Comparison of ENCODE assay signal across 24 cellular contexts in genomic region chr19:46691104-46691503, GRCh38. TPM values are rescaled to one million over a fixed set of nuclear protein-coding genes. Genes with fewer than 3 reads are reported as not detected.
DNase-seq lines count a peak whose midpoint lies in the region; ATAC-seq and TF ChIP-seq lines count a peak whose summit lies in the region.
"Had no signal": no experiment of that assay in that cellular context is flagged by ENCODE, and none has a peak within 500 bp of the region (broad histone marks: within the 10 kb centered on the region; RNA-seq: fewer than 3 reads in every experiment).

No MANE protein-coding gene starts in this region.

- DNase-seq in activated naive CD4-positive, alpha-beta T cell treated with anti-CD3 and anti-CD28 coated beads, Interleukin-2, amount 10 ng/mL, durations not matched to agents 7 days and 5 days, result no peak
- no peak for DNase-seq in activated naive CD4-positive, alpha-beta T cell treated with Interleukin-2 at 50 U/mL for 16 hours
- peak; percentile 28 for DNase-seq in GM13976 (ENCODE audit: low spot score)
- DNase-seq in endothelial cell (ENCODE audit: low spot score), result no peak
- DNase-seq in stimulated activated naive B cell treated with anti-CD40 and anti-IgM and Interleukin-4, amounts not matched to agents 10 μg/mL and 1 μg/mL and 100 μg/mL, for 72 hours, result no peak
- no peak for DNase-seq in PC-3
- DNase-seq: BE2C, COR-L47, DMS79, GM23248, H9, Kasumi-1, NCI-H1694 treated with DMSO at 0.1 percent for 48 hours, NCI-H2081 treated with DMSO at 0.1 percent for 48 hours, NCI-H2171 treated with DMSO at 0.1 percent for 48 hours, NCI-H524 treated with DMSO at 0.1 percent for 48 hours, NCI-H82, Peyer's patch had no signal

- H3K27ac ChIP-seq in PC-3 (ENCODE audit: low read length), result no peak overlapping the region
- H3K27ac ChIP-seq: GM23248, Peyer's patch, SJSA1 had no signal

- ATAC-seq in stimulated activated naive B cell treated with anti-CD40 and anti-IgM and Interleukin-4, amounts not matched to agents 10 μg/mL and 1 μg/mL and 100 μg/mL, for 72 hours (replicated peaks), result no peak
- ATAC-seq in HG02840 (IDR thresholded peaks at IDR 0.05; ENCODE audit: low FRiP score, unreplicated experiment) (no peak), PC-3 (no peak)
- ATAC-seq: GM12878, Right ventricle myocardium inferior had no signal

- H3F3A ChIP-seq in PC-3 (ENCODE audit: low read length, unreplicated experiment), result no peaks in the 10 kb centered on the region

- H3K27ac Mint-ChIP-seq in activated naive CD4-positive, alpha-beta T cell treated with anti-CD3 and anti-CD28 coated beads, Interleukin-2, amount 10 ng/mL, durations not matched to agents 7 days and 5 days, result peak overlapping the region; percentile 7
- H3K27ac Mint-ChIP-seq in endothelial cell (ENCODE audit: unreplicated experiment), result no peak overlapping the region
- peak overlapping the region; percentile 62 for H3K27ac Mint-ChIP-seq in stimulated activated naive B cell treated with anti-CD40 and anti-IgM and Interleukin-4, amounts not matched to agents 10 μg/mL and 1 μg/mL and 100 μg/mL, for 72 hours
- H3K27ac Mint-ChIP-seq: H9 had no signal

- no peaks in the 10 kb centered on the region for H3K9me2 ChIP-seq in PC-3 (replicated peaks; ENCODE audit: low read length)

- H3K4me3 Mint-ChIP-seq in activated naive CD4-positive, alpha-beta T cell treated with anti-CD3 and anti-CD28 coated beads, Interleukin-2, amount 10 ng/mL, durations not matched to agents 7 days and 5 days, result no peak overlapping the region
- H3K4me3 Mint-ChIP-seq in endothelial cell (ENCODE audit: unreplicated experiment), result peak overlapping the region; percentile 73
- H3K4me3 Mint-ChIP-seq in stimulated activated naive B cell treated with anti-CD40 and anti-IgM and Interleukin-4, amounts not matched to agents 10 μg/mL and 1 μg/mL and 100 μg/mL, for 72 hours, result no peak overlapping the region
- H3K4me3 Mint-ChIP-seq: H9, IgD-negative memory B cell had no signal

- no peaks in the 10 kb centered on the region for H3K9me3 Mint-ChIP-seq in activated naive CD4-positive, alpha-beta T cell treated with anti-CD3 and anti-CD28 coated beads, Interleukin-2, amount 10 ng/mL, durations not matched to agents 7 days and 5 days
- H3K9me3 Mint-ChIP-seq in endothelial cell (ENCODE audit: unreplicated experiment), result no peaks in the 10 kb centered on the region
- H3K9me3 Mint-ChIP-seq in stimulated activated naive B cell treated with anti-CD40 and anti-IgM and Interleukin-4, amounts not matched to agents 10 μg/mL and 1 μg/mL and 100 μg/mL, for 72 hours, result no peaks in the 10 kb centered on the region
- H3K9me3 Mint-ChIP-seq: H9, IgD-negative memory B cell had no signal

- peaks cover 74% of the 10 kb centered on the region for H3K36me3 Mint-ChIP-seq in activated naive CD4-positive, alpha-beta T cell treated with anti-CD3 and anti-CD28 coated beads, Interleukin-2, amount 10 ng/mL, durations not matched to agents 7 days and 5 days
- peaks cover 48% of the 10 kb centered on the region for H3K36me3 Mint-ChIP-seq in endothelial cell (ENCODE audit: low read depth, unreplicated experiment)
- H3K36me3 Mint-ChIP-seq in stimulated activated naive B cell treated with anti-CD40 and anti-IgM and Interleukin-4, amounts not matched to agents 10 μg/mL and 1 μg/mL and 100 μg/mL, for 72 hours, result peaks cover 57 to 59% of the 10 kb centered on the region in 2 donors

- CTCF ChIA-PET in activated naive CD4-positive, alpha-beta T cell treated with anti-CD3 and anti-CD28 coated beads, Interleukin-2, amount 10 ng/mL, durations not matched to agents 7 days and 5 days (lab: Charles Lee), result interaction anchor here (1.0 to 2.0 kb wide), 6 partner anchors 14 to 78 kb away, joined by 3 to 6 read pairs (median 4); no protein-coding TSS in a partner anchor
- CTCF ChIA-PET in PC-3 (lab: Charles Lee), result no interaction called here

- no peaks in the 10 kb centered on the region for H3K4me1 ChIP-seq in PC-3 (ENCODE audit: insufficient read depth, low read length)
- H3K4me1 ChIP-seq: BE2C, Peyer's patch, SJSA1 had no signal

- H4K20me1 ChIP-seq in PC-3 (ENCODE audit: low read length), result no peaks in the 10 kb centered on the region

- H3K36me3 ChIP-seq in PC-3 (ENCODE audit: low read depth, low read length), result peaks cover 35% of the 10 kb centered on the region

- POLR2A ChIA-PET in PC-3 (lab: Charles Lee; ENCODE audit: unreplicated experiment), result no interaction called here

- H3K27me3 ChIP-seq in PC-3 (ENCODE audit: low read length), result no peaks in the 10 kb centered on the region
- H3K27me3 ChIP-seq: BE2C, Peyer's patch, SJSA1 had no signal

- H3K4me3 ChIP-seq in PC-3 (ENCODE audit: low read length), result no peak overlapping the region
- H3K4me3 ChIP-seq: GM12878, GM23248, Peyer's patch, SJSA1 had no signal

- no peaks in the 10 kb centered on the region for H3K27me3 Mint-ChIP-seq in activated naive CD4-positive, alpha-beta T cell treated with anti-CD3 and anti-CD28 coated beads, Interleukin-2, amount 10 ng/mL, durations not matched to agents 7 days and 5 days
- H3K27me3 Mint-ChIP-seq in endothelial cell (ENCODE audit: unreplicated experiment), result peaks cover 14% of the 10 kb centered on the region
- H3K27me3 Mint-ChIP-seq in stimulated activated naive B cell treated with anti-CD40 and anti-IgM and Interleukin-4, amounts not matched to agents 10 μg/mL and 1 μg/mL and 100 μg/mL, for 72 hours, result no peaks in the 10 kb centered on the region
- H3K27me3 Mint-ChIP-seq: IgD-negative memory B cell had no signal

- no peak for TF ChIP-seq CTCF in GM13976 (IDR thresholded peaks at IDR 0.05; ENCODE audit: borderline replicate concordance, control extremely low read depth, extremely low read depth, insufficient read depth, missing control alignments)
- no peak for TF ChIP-seq CTCF in endothelial cell (IDR thresholded peaks at IDR 0.05; ENCODE audit: unreplicated experiment)
- no peak for TF ChIP-seq CTCF in PC-3 (conservative IDR thresholded peaks at IDR 0.05; ENCODE audit: low read depth, low read length)

- no TSS peak for BruUV-seq in PC-3 (replicated peaks; lab: Mats Ljungman, UMichigan)

- no peak overlapping the region for H3K4me2 ChIP-seq in PC-3 (ENCODE audit: low read length)

- H2AFZ ChIP-seq in PC-3 (ENCODE audit: low read length), result no peak overlapping the region
- H2AFZ ChIP-seq: GM23248 had no signal

- intact Hi-C loops in PC-3 (cut with micrococcal nuclease), result no loop called here

- in situ Hi-C loops in GM13976 (cut with MboI; ENCODE audit: low sequenced_read_pairs, unreplicated experiment), result no loop called here

- H3K9me3 ChIP-seq in PC-3 (ENCODE audit: low read length), result no peaks in the 10 kb centered on the region
- H3K9me3 ChIP-seq: BE2C, Peyer's patch, SJSA1 had no signal

- H3K79me2 ChIP-seq in PC-3 (ENCODE audit: low read length), result no peaks in the 10 kb centered on the region

- H3K4me1 Mint-ChIP-seq in activated naive CD4-positive, alpha-beta T cell treated with anti-CD3 and anti-CD28 coated beads, Interleukin-2, amount 10 ng/mL, durations not matched to agents 7 days and 5 days, result no peaks in the 10 kb centered on the region
- no peaks in the 10 kb centered on the region for H3K4me1 Mint-ChIP-seq in endothelial cell (ENCODE audit: unreplicated experiment)
- H3K4me1 Mint-ChIP-seq in stimulated activated naive B cell treated with anti-CD40 and anti-IgM and Interleukin-4, amounts not matched to agents 10 μg/mL and 1 μg/mL and 100 μg/mL, for 72 hours, result peaks cover 7 to 12% of the 10 kb centered on the region in 2 donors
- H3K4me1 Mint-ChIP-seq: IgD-negative memory B cell had no signal

- H3K9ac ChIP-seq in PC-3 (ENCODE audit: low read length), result no peak overlapping the region
- H3K9ac ChIP-seq: GM23248 had no signal

RNA-seq across cellular contexts. Expression of gene PRKD2, which starts 25.8 kb away (rescaled TPM):
- 132 TPM for total RNA-seq in endothelial cell (ENCODE audit: unreplicated experiment)
- total RNA-seq in PC-3 (2014; rRNA removed), result 24.1 and 32.9 TPM in 2 replicates

RNA-seq across cellular contexts. Expression of gene DACT3, which starts 30.1 kb away (rescaled TPM):
- 1.1 TPM for total RNA-seq in endothelial cell (ENCODE audit: unreplicated experiment)
- total RNA-seq in PC-3 (2014; rRNA removed), result 1.9 and 3.1 TPM in 2 replicates

RNA-seq across cellular contexts. Expression of gene FKRP, which starts 54.8 kb away (rescaled TPM):
- total RNA-seq in endothelial cell (ENCODE audit: unreplicated experiment) (22.7 TPM), PC-3 (2014; rRNA removed) (14.3 and 18.4 TPM in 2 replicates)

RNA-seq across cellular contexts. Expression of gene GNG8, which starts 55.1 kb away (rescaled TPM):
- total RNA-seq in endothelial cell (ENCODE audit: unreplicated experiment) (not detected), PC-3 (2014; rRNA removed) (not detected in 2 replicates)
- total RNA-seq: GM12878, GM23248, H9, MCF 10A, Peyer's patch, Right ventricle myocardium inferior, SJSA1 had no signal

RNA-seq across cellular contexts. Expression of gene STRN4, which starts 55.1 kb away (rescaled TPM):
- 111 TPM for total RNA-seq in endothelial cell (ENCODE audit: unreplicated experiment)
- 62.7 and 83.9 TPM in 2 replicates for total RNA-seq in PC-3 (2014; rRNA removed)
